27 cellular contexts compared by ENCODE assay signal in genomic region chr7:155216475-155217272, GRCh38.
DNase-seq lines count a peak whose midpoint lies in the region; ATAC-seq, FAIRE-seq and TF ChIP-seq lines count a peak whose summit lies in the region.
"Had no signal": no experiment of that assay in that cellular context is flagged by ENCODE, and none has a peak within 500 bp of the region (broad histone marks: within the 10 kb centered on the region; RNA-seq: fewer than 3 reads in every experiment).

No MANE protein-coding gene starts in this region.

- H3K9me3 Mint-ChIP-seq in natural killer cell treated with Interleukin-12 subunit alpha and Interleukin-12 subunit beta and Interleukin-15 and Interleukin-18, amount 100 ng/mL, for 72 hours: no peaks in the 10 kb centered on the region
- no peaks in the 10 kb centered on the region for H3K9me3 Mint-ChIP-seq in natural killer cell
- H3K9me3 Mint-ChIP-seq in type B pancreatic cell: no peaks in the 10 kb centered on the region
- H3K9me3 Mint-ChIP-seq: activated naive CD4-positive, alpha-beta T cell treated with anti-CD3 and anti-CD28 coated beads, Interleukin-2, amount 50 U/mL, for 72 hours; activated T-cell treated with anti-CD3 and anti-CD28 coated beads, Interleukin-2, amount 50 U/mL, for 4 hours; CD4-positive, CD25-positive, alpha-beta regulatory T cell; T-helper 1 cell treated with Interleukin-12 subunit alpha and Interleukin-12 subunit beta and Interleukin-4 antibody, amounts not matched to agents 30 μg/mL and 1 μg/mL, for 36 hours had no signal

- H3K27ac Mint-ChIP-seq in natural killer cell treated with Interleukin-12 subunit alpha and Interleukin-12 subunit beta and Interleukin-15 and Interleukin-18, amount 100 ng/mL, for 72 hours: peak overlapping the region in 1 of 2 donors; percentile 23
- H3K27ac Mint-ChIP-seq in natural killer cell (no peak overlapping the region), type B pancreatic cell (peak overlapping the region; percentile 99)
- H3K27ac Mint-ChIP-seq: activated CD8-positive, alpha-beta T cell treated with anti-CD3 and anti-CD28 coated beads, Interleukin-2, amount 10 ng/mL, durations not matched to agents 7 days and 5 days; activated naive CD4-positive, alpha-beta T cell treated with anti-CD3 and anti-CD28 coated beads, Interleukin-2, amount 50 U/mL, for 72 hours; T-helper 1 cell treated with Interleukin-12 subunit alpha and Interleukin-12 subunit beta and Interleukin-4 antibody, amounts not matched to agents 30 μg/mL and 1 μg/mL, for 36 hours had no signal

- DNase-seq in natural killer cell treated with Interleukin-12 subunit alpha and Interleukin-12 subunit beta and Interleukin-15 and Interleukin-18, amount 100 ng/mL, for 72 hours (ENCODE audit: low spot score): peak; percentile 37
- DNase-seq in natural killer cell: no peak
- DNase-seq in PC-9: peak in 1 of 2 experiments; percentile 54
- peak; percentile 24 for DNase-seq in fibroblast of pulmonary artery (ENCODE audit: low read depth)
- no peak for DNase-seq in type B pancreatic cell (ENCODE audit: extremely low spot score, unreplicated experiment)
- no peak for DNase-seq in G401 (ENCODE audit: low spot score)
- DNase-seq in GM12892 (ENCODE audit: insufficient read length): no peak
- no peak for DNase-seq in activated CD4-positive, CD25-positive, alpha-beta regulatory T cell treated with anti-CD3 and anti-CD28 coated beads, Interleukin-2, amount 50 U/mL, for 72 hours
- DNase-seq: activated CD4-positive, CD25-positive, alpha-beta regulatory T cell; activated CD8-positive, alpha-beta T cell treated with anti-CD3 and anti-CD28 coated beads, Interleukin-2, amount 10 ng/mL, durations not matched to agents 7 days and 5 days; activated T-cell treated with anti-CD3 and anti-CD28 coated beads, Interleukin-2, amount 50 U/mL, for 4 hours; CD4-positive, CD25-positive, alpha-beta regulatory T cell; colonic mucosa; DMS53; foreskin melanocyte; lower lobe of right lung; NCI-H146; NCI-H2227 treated with DMSO at 0.1 percent for 48 hours; stimulated activated CD4-positive, alpha-beta T cell treated with anti-CD3 and anti-CD28 coated beads, Interleukin-2, amount 100 ng/mL, for 24 hours had no signal

- no peak for TF ChIP-seq POLR2A in GM12892 (IDR thresholded peaks at IDR 0.05; ENCODE audit: low read depth, low read length)

- POLR2A ChIA-PET in PC-9 (lab: Charles Lee; ENCODE audit: unreplicated experiment): no interaction called here

- FAIRE-seq in GM12892 (lab: Jason Lieb, UNC): no peak
- FAIRE-seq: A204.1, GM18507, keratinocyte, pancreas, urothelium cell line had no signal

- ATAC-seq in natural killer cell treated with Interleukin-12 subunit alpha and Interleukin-12 subunit beta and Interleukin-15 and Interleukin-18, amount 100 ng/mL, for 72 hours: no peak
- ATAC-seq in natural killer cell: no peak
- ATAC-seq: activated CD8-positive, alpha-beta T cell treated with anti-CD3 and anti-CD28 coated beads, Interleukin-2, amount 10 ng/mL, durations not matched to agents 7 days and 5 days; lower lobe of right lung; pancreas had no signal

- no peak overlapping the region for H2AFZ ChIP-seq in PC-9

- H3K9me3 ChIP-seq in PC-9 (ENCODE audit: insufficient read depth, low read depth): no peaks in the 10 kb centered on the region
- H3K9me3 ChIP-seq: colonic mucosa, lower lobe of right lung, pancreas, SJSA1 had no signal

- H3K4me2 ChIP-seq in PC-9: no peak overlapping the region

- peaks cover 16% of the 10 kb centered on the region for H3F3A ChIP-seq in PC-9 (ENCODE audit: insufficient read depth, low read depth)

- H3K27me3 Mint-ChIP-seq in natural killer cell treated with Interleukin-12 subunit alpha and Interleukin-12 subunit beta and Interleukin-15 and Interleukin-18, amount 100 ng/mL, for 72 hours: peaks cover 0 to 10% of the 10 kb centered on the region in 2 donors
- peaks cover 0 to 7% of the 10 kb centered on the region in 2 donors for H3K27me3 Mint-ChIP-seq in natural killer cell (ENCODE audit: low read depth in 2 of 2)
- peaks cover 3% of the 10 kb centered on the region for H3K27me3 Mint-ChIP-seq in type B pancreatic cell
- H3K27me3 Mint-ChIP-seq: CD4-positive, CD25-positive, alpha-beta regulatory T cell had no signal

- no peaks in the 10 kb centered on the region for H3K36me3 Mint-ChIP-seq in natural killer cell treated with Interleukin-12 subunit alpha and Interleukin-12 subunit beta and Interleukin-15 and Interleukin-18, amount 100 ng/mL, for 72 hours
- H3K36me3 Mint-ChIP-seq in natural killer cell (no peaks in the 10 kb centered on the region), type B pancreatic cell (no peaks in the 10 kb centered on the region)
- H3K36me3 Mint-ChIP-seq: activated naive CD4-positive, alpha-beta T cell treated with anti-CD3 and anti-CD28 coated beads, Interleukin-2, amount 50 U/mL, for 72 hours; CD4-positive, CD25-positive, alpha-beta regulatory T cell had no signal

- H3K79me2 ChIP-seq in PC-9 (ENCODE audit: low read depth): no peaks in the 10 kb centered on the region

- TF ChIP-seq CTCF in natural killer cell (IDR thresholded peaks at IDR 0.05): no peak
- TF ChIP-seq CTCF in PC-9 (conservative IDR thresholded peaks at IDR 0.05): peak; percentile 39; the same call in 1 of the 2 replicates
- TF ChIP-seq CTCF in fibroblast of pulmonary artery (IDR thresholded peaks at IDR 0.05; ENCODE audit: low read length, missing control alignments): no peak
- no peak for TF ChIP-seq CTCF in type B pancreatic cell (conservative IDR thresholded peaks at IDR 0.05)

- H3K4me3 Mint-ChIP-seq in natural killer cell treated with Interleukin-12 subunit alpha and Interleukin-12 subunit beta and Interleukin-15 and Interleukin-18, amount 100 ng/mL, for 72 hours: no peak overlapping the region
- H3K4me3 Mint-ChIP-seq in natural killer cell (no peak overlapping the region), type B pancreatic cell (no peak overlapping the region)
- H3K4me3 Mint-ChIP-seq: activated CD8-positive, alpha-beta T cell treated with anti-CD3 and anti-CD28 coated beads, Interleukin-2, amount 10 ng/mL, durations not matched to agents 7 days and 5 days; activated T-cell treated with anti-CD3 and anti-CD28 coated beads, Interleukin-2, amount 50 U/mL, for 4 hours; CD4-positive, CD25-positive, alpha-beta regulatory T cell; T-helper 1 cell treated with Interleukin-12 subunit alpha and Interleukin-12 subunit beta and Interleukin-4 antibody, amounts not matched to agents 30 μg/mL and 1 μg/mL, for 36 hours had no signal

- H4K20me1 ChIP-seq in PC-9 (ENCODE audit: insufficient read depth): no peaks in the 10 kb centered on the region

- BruUV-seq in PC-9 (replicated peaks; lab: Mats Ljungman, UMichigan): no TSS peak

- H3K4me1 ChIP-seq in PC-9 (replicated peaks; ENCODE audit: insufficient read depth): peaks cover 22% of the 10 kb centered on the region
- H3K4me1 ChIP-seq: colonic mucosa, lower lobe of right lung had no signal

- H3K4me3 ChIP-seq in PC-9 (no peak overlapping the region), fibroblast of pulmonary artery (replicated peaks; ENCODE audit: low read depth, low read length) (no peak overlapping the region)
- H3K4me3 ChIP-seq: colonic mucosa, lower lobe of right lung, SJSA1 had no signal

- intact Hi-C loops in natural killer cell (cut with micrococcal nuclease) (no loop called here), PC-9 (cut with micrococcal nuclease; ENCODE audit: unreplicated experiment) (no loop called here)

- in situ Hi-C loops in G401 (cut with HindIII; ENCODE audit: low sequenced_read_pairs): no loop called here

- no peaks in the 10 kb centered on the region for H3K36me3 ChIP-seq in PC-9 (ENCODE audit: low read depth)
- H3K36me3 ChIP-seq: colonic mucosa, lower lobe of right lung, pancreas, SJSA1 had no signal

- H3K4me1 Mint-ChIP-seq in natural killer cell treated with Interleukin-12 subunit alpha and Interleukin-12 subunit beta and Interleukin-15 and Interleukin-18, amount 100 ng/mL, for 72 hours (ENCODE audit: low read depth in 2 of 2): peaks cover 3 to 7% of the 10 kb centered on the region in 2 donors
- H3K4me1 Mint-ChIP-seq in natural killer cell (no peaks in the 10 kb centered on the region), type B pancreatic cell (ENCODE audit: unreplicated experiment) (peaks cover 23% of the 10 kb centered on the region)
- H3K4me1 Mint-ChIP-seq: CD4-positive, CD25-positive, alpha-beta regulatory T cell had no signal

- no peak overlapping the region for H3K27ac ChIP-seq in PC-9
- H3K27ac ChIP-seq: colonic mucosa, lower lobe of right lung, SJSA1 had no signal

- CTCF ChIA-PET in PC-9 (lab: Charles Lee): no interaction called here

- H3K27me3 ChIP-seq in PC-9 (ENCODE audit: insufficient read depth, low read depth): no peaks in the 10 kb centered on the region
- H3K27me3 ChIP-seq: pancreas, SJSA1 had no signal

- no peaks in the 10 kb centered on the region for H3K9me2 ChIP-seq in PC-9 (ENCODE audit: insufficient read depth)

Comparison
In these comparisons a context has a peak if more than half of its experiments do, and no peak if none do; other contexts are left out.
1. DNase-seq: peak in natural killer cell treated with Interleukin-12 subunit alpha and Interleukin-12 subunit beta and Interleukin-15 and Interleukin-18, amount 100 ng/mL, for 72 hours (single experiment) and fibroblast of pulmonary artery (single experiment); none in natural killer cell (single experiment), type B pancreatic cell (single experiment), G401 (single experiment), GM12892 (single experiment) and activated CD4-positive, CD25-positive, alpha-beta regulatory T cell treated with anti-CD3 and anti-CD28 coated beads, Interleukin-2, amount 50 U/mL, for 72 hours (single experiment).